ENCODE assay signal across 8 cellular contexts in genomic region chr2:238287702-238288649, GRCh38.
DNase-seq lines count a peak whose midpoint lies in the region; ATAC-seq and TF ChIP-seq lines count a peak whose summit lies in the region.

PER2 (minus strand) TSS chr2:238288610; CDS start chr2:238277936, 10,674 bp downstream.

- H3K4me3 ChIP-seq in GM08714 (ENCODE audit: low read length), result peak within 1 kb of the TSS; percentile 86
- H3K4me3 ChIP-seq in epithelial cell of esophagus (ENCODE audit: low read length), result peak within 1 kb of the TSS; percentile 93

- no peak; the same call in 1 of the 2 replicates for TF ChIP-seq CTCF in 22Rv1 (IDR thresholded peaks at IDR 0.05)
- peak; percentile 45 for TF ChIP-seq CTCF in epithelial cell of esophagus (IDR thresholded peaks at IDR 0.05; ENCODE audit: insufficient read depth, low read depth, low read length, missing control alignments)

- DNase-seq in NCI-H1694 treated with DMSO at 0.1 percent for 48 hours (lab: John Stamatoyannopoulos, UW), result peak; percentile 37
- peak; percentile 45 for DNase-seq in activated CD4-positive, alpha-beta T cell treated with anti-CD3 and anti-CD28 coated beads, Interleukin-2, amount 50 U/mL, for 48 hours
- DNase-seq in epithelial cell of esophagus (ENCODE audit: low read depth), result peak; percentile 94
- DNase-seq in middle frontal gyrus (ENCODE audit: extremely low spot score, low spot score), result peak; percentile 20
- DNase-seq in stromal cell of bone marrow (ENCODE audit: low read depth), result peak; percentile 91

- H3K27ac ChIP-seq in 22Rv1, result peak within 1 kb of the TSS; percentile 98

- ATAC-seq in HG02588 (IDR thresholded peaks at IDR 0.05; ENCODE audit: unreplicated experiment), result peak; percentile 39

Comparison
In these comparisons a context has a peak if more than half of its experiments do, and no peak if none do; other contexts are left out.
1. Peak in every context shown above with its lines: DNase-seq, ATAC-seq, H3K4me3 ChIP-seq and H3K27ac ChIP-seq.
2. DNase-seq: peak in every context shown above with its lines; median percentile 94 in epithelial cell of esophagus; 91 in stromal cell of bone marrow; 45 in activated CD4-positive, alpha-beta T cell treated with anti-CD3 and anti-CD28 coated beads, Interleukin-2, amount 50 U/mL, for 48 hours; 37 in NCI-H1694 treated with DMSO at 0.1 percent for 48 hours; 20 in middle frontal gyrus.